27 cellular contexts compared by ENCODE assay signal in genomic region chr5:141906972-141907371, GRCh38.
"Had no signal": no experiment of that assay in that cellular context is flagged by ENCODE, and none has a peak within 500 bp of the region (broad histone marks: within the 10 kb centered on the region; RNA-seq: fewer than 3 reads in every experiment).

No MANE protein-coding gene starts in this region.

- ATAC-seq: stimulated activated effector memory CD8-positive, alpha-beta T cell treated with anti-CD3 and anti-CD28 coated beads, Interleukin-12 subunit alpha, Interleukin-12 subunit beta, amount 100 ng/mL, for 72 hours; stimulated activated memory B cell treated with anti-CD40 and anti-IgM and Interleukin-4, amounts not matched to agents 10 μg/mL and 1 μg/mL and 100 μg/mL, for 72 hours; stimulated activated naive B cell treated with anti-CD40 and anti-IgM and Interleukin-4, amounts not matched to agents 10 μg/mL and 1 μg/mL and 100 μg/mL, for 72 hours; stimulated activated naive CD8-positive, alpha-beta T cell treated with anti-CD3 and anti-CD28 coated beads, Interleukin-15, amount 100 ng/mL, for 72 hours; stimulated activated naive CD8-positive, alpha-beta T cell treated with anti-CD3 and anti-CD28 coated beads, Interleukin-15, Interleukin-2, amounts not matched to agents 100 U/mL and 50 U/mL, for 24 hours; upper lobe of right lung had no signal

- H3K27ac ChIP-seq: stomach, suprapubic skin, testis, thoracic aorta, thyroid gland, tibial artery, tibial nerve, transverse colon, upper lobe of left lung, upper lobe of right lung, uterus, vagina had no signal

- H3K9me3 ChIP-seq: stomach, suprapubic skin, testis, thoracic aorta, thyroid gland, tibial artery, tibial nerve, transverse colon, upper lobe of left lung, upper lobe of right lung, uterus, vagina had no signal

- H3K4me1 ChIP-seq: stomach, suprapubic skin, tibial artery, tibial nerve, transverse colon, upper lobe of left lung, upper lobe of right lung, uterus, vagina had no signal

- H3K4me3 ChIP-seq: stomach, suprapubic skin, testis, thoracic aorta, thyroid gland, tibial artery, tibial nerve, transverse colon, upper lobe of left lung, upper lobe of right lung, uterus, vagina had no signal

- FAIRE-seq: urothelium cell line had no signal

- H3K36me3 ChIP-seq: stomach, suprapubic skin, thoracic aorta, thyroid gland, tibial artery, tibial nerve, transverse colon, upper lobe of left lung, upper lobe of right lung, uterus, vagina had no signal

- DNase-seq: stimulated activated CD4-positive, alpha-beta T cell treated with anti-CD3 and anti-CD28 coated beads, Interleukin-2, amount 100 ng/mL, for 48 hours; stimulated activated CD4-positive, alpha-beta T cell treated with anti-CD3 and anti-CD28 coated beads, Interleukin-4, amount 100 ng/mL, for 1 hour; stimulated activated CD4-positive, alpha-beta T cell treated with anti-CD3 and anti-CD28 coated beads, Interleukin-4, amount 100 ng/mL, for 24 hours; stimulated activated CD4-positive, alpha-beta T cell treated with anti-CD3 and anti-CD28 coated beads, Interleukin-4, amount 100 ng/mL, for 4 hours; stimulated activated CD8-positive, alpha-beta memory T cell treated with anti-CD3 and anti-CD28 coated beads, Interleukin-4, amount 100 ng/mL, for 48 hours; stimulated activated naive B cell treated with anti-CD40 and anti-IgM and Interleukin-4, amounts not matched to agents 10 μg/mL and 1 μg/mL and 100 μg/mL, for 72 hours; stimulated activated naive CD4-positive, alpha-beta T cell; stimulated activated naive CD4-positive, alpha-beta T cell treated with Interleukin-2 at 50 U/mL for 16 hours; stimulated activated naive CD8-positive, alpha-beta T cell treated with anti-CD3 and anti-CD28 coated beads, Interleukin-15, amount 100 ng/mL, for 72 hours; stimulated activated naive CD8-positive, alpha-beta T cell treated with anti-CD3 and anti-CD28 coated beads, Interleukin-15, Interleukin-2, amounts not matched to agents 100 U/mL and 50 U/mL, for 24 hours; stomach; substantia nigra; testis; thyroid gland; tibial artery; transverse colon; trophoblast cell; upper lobe of left lung; upper lobe of right lung; uterus had no signal

- H3K27me3 ChIP-seq: stomach, suprapubic skin, testis, thyroid gland, tibial nerve, transverse colon, upper lobe of left lung, upper lobe of right lung, uterus, vagina had no signal
